ENCODE assay signal across 21 cellular contexts in genomic region chr7:73473636-73474035, GRCh38.
"Had no signal": no experiment of that assay in that cellular context is flagged by ENCODE, and none has a peak within 500 bp of the region (broad histone marks: within the 10 kb centered on the region; RNA-seq: fewer than 3 reads in every experiment).

No MANE protein-coding gene starts in this region.

- H3K27ac ChIP-seq: hepatocyte, left ventricle myocardium inferior, lower lobe of right lung, prostate gland, right atrium auricular region, sigmoid colon, stomach, tibial nerve, upper lobe of right lung, uterus had no signal

- H2AFZ ChIP-seq: hepatocyte had no signal

- H3K4me1 ChIP-seq: lower lobe of right lung, prostate gland, right atrium auricular region, sigmoid colon, stomach, tibial nerve, upper lobe of right lung, uterus had no signal

- H3K27ac Mint-ChIP-seq: effector memory CD8-positive, alpha-beta T cell; natural killer cell; stimulated activated effector memory CD8-positive, alpha-beta T cell treated with anti-CD3 and anti-CD28 coated beads, Interleukin-12 subunit alpha, Interleukin-12 subunit beta, amount 100 ng/mL, for 72 hours had no signal

- H3K9me3 ChIP-seq: left ventricle myocardium inferior, lower lobe of right lung, prostate gland, right atrium auricular region, sigmoid colon, stomach, tibial nerve, upper lobe of right lung, uterus had no signal

- H3K9me3 Mint-ChIP-seq: effector memory CD8-positive, alpha-beta T cell; natural killer cell; stimulated activated effector memory CD8-positive, alpha-beta T cell treated with anti-CD3 and anti-CD28 coated beads, Interleukin-12 subunit alpha, Interleukin-12 subunit beta, amount 100 ng/mL, for 72 hours had no signal

- H3K27me3 ChIP-seq: hepatocyte, right atrium auricular region, sigmoid colon, stomach, tibial nerve, upper lobe of right lung, uterus had no signal

- H3K27me3 Mint-ChIP-seq: effector memory CD8-positive, alpha-beta T cell had no signal

- H3K4me3 ChIP-seq: hepatocyte, left ventricle myocardium inferior, lower lobe of right lung, prostate gland, right atrium auricular region, sigmoid colon, stomach, tibial nerve, upper lobe of right lung, uterus had no signal

- DNase-seq: cerebellar nuclear complex; cortex of kidney; effector memory CD8-positive, alpha-beta T cell; head of caudate nucleus; left colon; left ventricle myocardium inferior; lower lobe of right lung; natural killer cell; nucleus accumbens; sigmoid colon; stimulated activated CD4-positive, alpha-beta T cell treated with anti-CD3 and anti-CD28 coated beads, Interleukin-2, amount 100 ng/mL, for 24 hours; stimulated activated CD4-positive, alpha-beta T cell treated with anti-CD3 and anti-CD28 coated beads, Interleukin-4, amount 100 ng/mL, for 24 hours; stimulated activated naive CD4-positive, alpha-beta T cell treated with Interleukin-2 at 50 U/mL for 16 hours; stomach; upper lobe of right lung; uterus had no signal

- H3K36me3 ChIP-seq: uterus had no signal

- H3K4me3 Mint-ChIP-seq: effector memory CD8-positive, alpha-beta T cell; natural killer cell; stimulated activated effector memory CD8-positive, alpha-beta T cell treated with anti-CD3 and anti-CD28 coated beads, Interleukin-12 subunit alpha, Interleukin-12 subunit beta, amount 100 ng/mL, for 72 hours had no signal

- H3K4me2 ChIP-seq: hepatocyte had no signal

- ATAC-seq: effector memory CD8-positive, alpha-beta T cell; left colon; lower lobe of right lung; natural killer cell; stimulated activated effector memory CD8-positive, alpha-beta T cell treated with anti-CD3 and anti-CD28 coated beads, Interleukin-12 subunit alpha, Interleukin-12 subunit beta, amount 100 ng/mL, for 72 hours; upper lobe of right lung had no signal
